ENCODE assay signal across 1 cellular context in genomic region chr4:7894677-7895181, GRCh38.
TF ChIP-seq lines count a peak whose summit lies in the region.

No MANE protein-coding gene starts in this region.

TF ChIP-seq in SK-N-SH, 30 proteins besides CTCF, POLR2A, EP300 and RAD21 (continued from another document):
- no peak; the same call in 1 of the 2 replicates for TF ChIP-seq USF2 (IDR thresholded peaks at IDR 0.05; ENCODE audit: borderline replicate concordance, low read depth, low read length)
- TF ChIP-seq NFIC (IDR thresholded peaks at IDR 0.05; ENCODE audit: borderline replicate concordance) = no peak
- TF ChIP-seq JUND (IDR thresholded peaks at IDR 0.05) = no peak
- no peak for TF ChIP-seq IRF3 (IDR thresholded peaks at IDR 0.05; ENCODE audit: low read depth, low read length)
- TF ChIP-seq ELF1 (IDR thresholded peaks at IDR 0.05) = no peak
- TF ChIP-seq TCF12 (IDR thresholded peaks at IDR 0.05) = peak; percentile 80
- TF ChIP-seq TEAD4 (IDR thresholded peaks at IDR 0.05; ENCODE audit: borderline replicate concordance, insufficient read depth) = no peak
- TF ChIP-seq GABPA (IDR thresholded peaks at IDR 0.05; ENCODE audit: low read depth) = no peak
- peak; percentile 27; the same call in 1 of the 2 replicates for TF ChIP-seq PBX3 (IDR thresholded peaks at IDR 0.05)
- TF ChIP-seq USF1 (IDR thresholded peaks at IDR 0.05; ENCODE audit: borderline replicate concordance, low read depth) = peak; percentile 58; the same call in 1 of the 2 replicates
- no peak for TF ChIP-seq MEF2A (IDR thresholded peaks at IDR 0.05; ENCODE audit: borderline replicate concordance, low read depth)
- TF ChIP-seq RXRA (IDR thresholded peaks at IDR 0.05; ENCODE audit: borderline replicate concordance, low read depth) = no peak
- TF ChIP-seq POLR2AphosphoS5 (IDR thresholded peaks at IDR 0.05; ENCODE audit: low read depth, low read length) = peak; percentile 55; the same call in 1 of the 2 replicates
- no peak for TF ChIP-seq TAF1 (IDR thresholded peaks at IDR 0.05; ENCODE audit: borderline replicate concordance, low read depth, low read length)
- TF ChIP-seq FOSL2 (IDR thresholded peaks at IDR 0.05; ENCODE audit: borderline replicate concordance, low read depth) = no peak
- no peak for TF ChIP-seq REST (IDR thresholded peaks at IDR 0.05; ENCODE audit: low read depth, low read length)
- TF ChIP-seq RCOR1 (IDR thresholded peaks at IDR 0.05; ENCODE audit: low read length) = peak; percentile 99
- TF ChIP-seq CHD2 (IDR thresholded peaks at IDR 0.05; ENCODE audit: low read length, partially characterized antibody) = peak; percentile 90
- TF ChIP-seq ZBTB33 (IDR thresholded peaks at IDR 0.05; ENCODE audit: borderline replicate concordance, low read depth) = no peak
- TF ChIP-seq SIN3A (IDR thresholded peaks at IDR 0.05; ENCODE audit: borderline replicate concordance, low read depth, low read length) = no peak
TF ChIP-seq in SK-N-SH: peak in this region for 10.
